In genomic region chr2:177598321-177598922, GRCh38 we compare ENCODE assay signal across 10 cellular contexts.
DNase-seq lines count a peak whose midpoint lies in the region; ATAC-seq and TF ChIP-seq lines count a peak whose summit lies in the region.
"Had no signal": no experiment of that assay in that cellular context is flagged by ENCODE, and none has a peak within 500 bp of the region (broad histone marks: within the 10 kb centered on the region; RNA-seq: fewer than 3 reads in every experiment).

No MANE protein-coding gene starts in this region.

- no peak overlapping the region for H3K4me3 Mint-ChIP-seq in progenitor cell of endocrine pancreas (ENCODE audit: low read depth)
- H3K4me3 Mint-ChIP-seq in activated naive CD8-positive, alpha-beta T cell treated with anti-CD3 and anti-CD28 coated beads for 36 hours: no peak overlapping the region
- H3K4me3 Mint-ChIP-seq: central memory CD8-positive, alpha-beta T cell had no signal

- DNase-seq in GM03348 (ENCODE audit: low spot score) (peak; percentile 58), SK-MEL-5 (ENCODE audit: low read depth, low spot score) (peak; percentile 57), heart left ventricle (peak in 3 of 5 donors; percentile 54 to 59 (median 56)), progenitor cell of endocrine pancreas (ENCODE audit: low spot score, unreplicated experiment) (no peak), vagina (ENCODE audit: extremely low spot score in 2 of 2) (no peak), NCI-H146 (lab: John Stamatoyannopoulos, UW) (no peak)
- no peak for DNase-seq in activated naive CD8-positive, alpha-beta T cell treated with anti-CD3 and anti-CD28 coated beads for 36 hours
- no peak for DNase-seq in stimulated activated naive CD4-positive, alpha-beta T cell (lab: John Stamatoyannopoulos, UW)
- DNase-seq: T-helper 2 cell had no signal

- no peaks in the 10 kb centered on the region for H3K36me3 ChIP-seq in heart left ventricle
- H3K36me3 ChIP-seq in vagina: no peaks in the 10 kb centered on the region

- intact Hi-C loops in heart left ventricle (cut with DNase I): loop anchor here in 4 of 10 donors (5.0 kb wide), 3 partner anchors 41 to 261 kb away; a partner anchor contains a TSS
- intact Hi-C loops in vagina (cut with DNase I): no loop called here

- H3K27me3 Mint-ChIP-seq in progenitor cell of endocrine pancreas: no peaks in the 10 kb centered on the region
- H3K27me3 Mint-ChIP-seq in activated naive CD8-positive, alpha-beta T cell treated with anti-CD3 and anti-CD28 coated beads for 36 hours: no peaks in the 10 kb centered on the region

- 8 to 29% (median 16%) methylated on average over 4 of the region's 4 CpGs for WGBS in heart left ventricle, 4 donors

- H3K9me3 ChIP-seq in heart left ventricle (no peaks in the 10 kb centered on the region), vagina (no peaks in the 10 kb centered on the region)

- peak overlapping the region in 2 of 12 donors; percentile 27 to 31 for H3K4me3 ChIP-seq in heart left ventricle
- H3K4me3 ChIP-seq in vagina: no peak overlapping the region

- TF ChIP-seq CTCF in heart left ventricle (IDR thresholded peaks at IDR 0.05) (peak in 2 of 12 donors; percentile 23 to 36), progenitor cell of endocrine pancreas (IDR thresholded peaks at IDR 0.05; ENCODE audit: unreplicated experiment) (no peak), vagina (IDR thresholded peaks at IDR 0.05) (no peak)

- peak overlapping the region; percentile 13 for H3K27ac Mint-ChIP-seq in progenitor cell of endocrine pancreas
- no peak overlapping the region for H3K27ac Mint-ChIP-seq in activated naive CD8-positive, alpha-beta T cell treated with anti-CD3 and anti-CD28 coated beads for 36 hours

- peak overlapping the region in 7 of 12 donors; percentile 10 to 51 (median 22) for H3K27ac ChIP-seq in heart left ventricle
- no peak overlapping the region for H3K27ac ChIP-seq in vagina

- H3K27me3 ChIP-seq in heart left ventricle (no peaks in the 10 kb centered on the region), vagina (no peaks in the 10 kb centered on the region)

- TF ChIP-seq POLR2A in heart left ventricle (IDR thresholded peaks at IDR 0.05) (no peak), vagina (IDR thresholded peaks at IDR 0.05) (no peak)

- ATAC-seq in heart left ventricle: peak; percentile 57 to 87 (median 78)

- H3K4me1 Mint-ChIP-seq in progenitor cell of endocrine pancreas (ENCODE audit: low read depth): peaks cover 50% of the 10 kb centered on the region
- no peaks in the 10 kb centered on the region for H3K4me1 Mint-ChIP-seq in activated naive CD8-positive, alpha-beta T cell treated with anti-CD3 and anti-CD28 coated beads for 36 hours
- H3K4me1 Mint-ChIP-seq: central memory CD8-positive, alpha-beta T cell had no signal

- H3K4me1 ChIP-seq in heart left ventricle: peaks cover 3 to 22% (median 19%) of the 10 kb centered on the region in 12 donors
- H3K4me1 ChIP-seq in vagina: peaks cover 15% of the 10 kb centered on the region

- in situ Hi-C loops in SK-MEL-5 (cut with HindIII; ENCODE audit: low pct_unique_long_range_greater_than_20kb, low sequenced_read_pairs): no loop called here

- no peaks in the 10 kb centered on the region for H3K36me3 Mint-ChIP-seq in progenitor cell of endocrine pancreas (ENCODE audit: insufficient read depth)
- no peaks in the 10 kb centered on the region for H3K36me3 Mint-ChIP-seq in activated naive CD8-positive, alpha-beta T cell treated with anti-CD3 and anti-CD28 coated beads for 36 hours

- H3K9me3 Mint-ChIP-seq in progenitor cell of endocrine pancreas (ENCODE audit: low read depth): peaks cover 3% of the 10 kb centered on the region
- no peaks in the 10 kb centered on the region for H3K9me3 Mint-ChIP-seq in activated naive CD8-positive, alpha-beta T cell treated with anti-CD3 and anti-CD28 coated beads for 36 hours
- H3K9me3 Mint-ChIP-seq: central memory CD8-positive, alpha-beta T cell had no signal

Comparison
In these comparisons a context has a peak if more than half of its experiments do, and no peak if none do; other contexts are left out.
1. DNase-seq: peak in GM03348 (single experiment), SK-MEL-5 (single experiment) and heart left ventricle (3 of 5); none in progenitor cell of endocrine pancreas (single experiment), activated naive CD8-positive, alpha-beta T cell treated with anti-CD3 and anti-CD28 coated beads for 36 hours (single experiment), vagina (0 of 2), stimulated activated naive CD4-positive, alpha-beta T cell (0 of 6) and NCI-H146 (single experiment).